Comparison of ENCODE assay signal across 25 cellular contexts in genomic region chr18:13429884-13430510, GRCh38.
DNase-seq lines count a peak whose midpoint lies in the region; ATAC-seq and FAIRE-seq lines count a peak whose summit lies in the region.
"Had no signal": no experiment of that assay in that cellular context is flagged by ENCODE, and none has a peak within 500 bp of the region (broad histone marks: within the 10 kb centered on the region; RNA-seq: fewer than 3 reads in every experiment).

No MANE protein-coding gene starts in this region.

- peaks cover 12% of the 10 kb centered on the region for H3K36me3 Mint-ChIP-seq in activated T-cell treated with anti-CD3 and anti-CD28 coated beads, Interleukin-2, amount 50 U/mL, for 24 hours (ENCODE audit: low read depth)
- peaks cover 7% of the 10 kb centered on the region for H3K36me3 Mint-ChIP-seq in T-helper 17 cell (ENCODE audit: low read depth)
- H3K36me3 Mint-ChIP-seq: CD8-positive, alpha-beta T cell had no signal

- H3K27ac Mint-ChIP-seq in activated T-cell treated with anti-CD3 and anti-CD28 coated beads, Interleukin-2, amount 50 U/mL, for 24 hours, result no peak overlapping the region
- peak overlapping the region; percentile 85 for H3K27ac Mint-ChIP-seq in T-helper 17 cell
- H3K27ac Mint-ChIP-seq: CD8-positive, alpha-beta T cell; GM23338; HFFc6 had no signal

- no peaks in the 10 kb centered on the region for H3K27me3 Mint-ChIP-seq in activated T-cell treated with anti-CD3 and anti-CD28 coated beads, Interleukin-2, amount 50 U/mL, for 24 hours
- no peaks in the 10 kb centered on the region for H3K27me3 Mint-ChIP-seq in T-helper 17 cell
- H3K27me3 Mint-ChIP-seq: CD4-positive, CD25-positive, alpha-beta regulatory T cell had no signal

- no peak overlapping the region for H3K4me3 Mint-ChIP-seq in activated T-cell treated with anti-CD3 and anti-CD28 coated beads, Interleukin-2, amount 50 U/mL, for 24 hours
- H3K4me3 Mint-ChIP-seq in T-helper 17 cell, result peak overlapping the region; percentile 7
- H3K4me3 Mint-ChIP-seq: CD8-positive, alpha-beta T cell; GM23338; HFFc6 had no signal

- peak; percentile 22 for DNase-seq in activated T-cell treated with anti-CD3 and anti-CD28 coated beads, Interleukin-2, amount 50 U/mL, for 24 hours
- DNase-seq in activated T-cell treated with anti-CD3 and anti-CD28 coated beads for 4 hours (no peak), T-helper 17 cell (no peak), putamen (ENCODE audit: low spot score) (peak; percentile 71), urothelium cell line (ENCODE audit: low spot score) (no peak), NCI-H1436 treated with DMSO at 0.1 percent for 48 hours (lab: John Stamatoyannopoulos, UW) (no peak), C1 segment of cervical spinal cord (lab: John Stamatoyannopoulos, UW) (no peak)
- DNase-seq: 8988T; ACHN; AML-193; BE2C; Caco-2; CD4-positive, CD25-positive, alpha-beta regulatory T cell; CD8-positive, alpha-beta T cell; DMS153; EL; GDM1; HFFc6 had no signal

- no peaks in the 10 kb centered on the region for H3K9me3 Mint-ChIP-seq in activated T-cell treated with anti-CD3 and anti-CD28 coated beads, Interleukin-2, amount 50 U/mL, for 24 hours
- H3K9me3 Mint-ChIP-seq: CD4-positive, CD25-positive, alpha-beta regulatory T cell; CD8-positive, alpha-beta T cell; GM23338 had no signal

- ATAC-seq in T-helper 17 cell (peak; percentile 16), GM19467 (IDR thresholded peaks at IDR 0.05; ENCODE audit: unreplicated experiment) (no peak)
- ATAC-seq: A549; CD8-positive, alpha-beta T cell; GM23338 had no signal

- peak; percentile 96 for FAIRE-seq in urothelium cell line (lab: Jason Lieb, UNC)
- FAIRE-seq: A549, GM12891, GM18507, H54 had no signal

- H3K4me1 Mint-ChIP-seq in activated T-cell treated with anti-CD3 and anti-CD28 coated beads, Interleukin-2, amount 50 U/mL, for 24 hours (ENCODE audit: low read depth), result peaks cover 36% of the 10 kb centered on the region
- H3K4me1 Mint-ChIP-seq in T-helper 17 cell, result peaks cover 36% of the 10 kb centered on the region

- no peaks in the 10 kb centered on the region for H3K9me3 ChIP-seq in T-helper 17 cell (ENCODE audit: control insufficient read depth, low read length, poor library complexity, severe bottlenecking)
- H3K9me3 ChIP-seq: A549, BE2C, Caco-2, HAP-1 had no signal

Comparison
In these comparisons a context has a peak if more than half of its experiments do, and no peak if none do; other contexts are left out.
1. DNase-seq: peak in activated T-cell treated with anti-CD3 and anti-CD28 coated beads, Interleukin-2, amount 50 U/mL, for 24 hours (single experiment) and putamen (single experiment); none in activated T-cell treated with anti-CD3 and anti-CD28 coated beads for 4 hours (single experiment), T-helper 17 cell (0 of 3), urothelium cell line (single experiment), NCI-H1436 treated with DMSO at 0.1 percent for 48 hours (single experiment) and C1 segment of cervical spinal cord (0 of 14).